In genomic region chr18:155688-156087, GRCh38 we compare ENCODE assay signal across 33 cellular contexts.
"Had no signal": no experiment of that assay in that cellular context is flagged by ENCODE, and none has a peak within 500 bp of the region (broad histone marks: within the 10 kb centered on the region; RNA-seq: fewer than 3 reads in every experiment).

No MANE protein-coding gene starts in this region.

- H3K4me3 ChIP-seq: ascending aorta, breast epithelium, cardiac muscle cell, colonic mucosa, dorsolateral prefrontal cortex had no signal

- ATAC-seq: activated CD4-positive, alpha-beta T cell treated with anti-CD3 and anti-CD28 coated beads for 36 hours; activated naive CD4-positive, alpha-beta T cell treated with anti-CD3 and anti-CD28 coated beads, Interleukin-2, amount 50 U/mL, for 72 hours; activated T-cell treated with anti-CD3 and anti-CD28 coated beads, Interleukin-2, amount 50 U/mL, for 72 hours; esophagus mucosa; T-helper 17 cell had no signal

- DNase-seq: activated CD4-positive, alpha-beta memory T cell treated with anti-CD3 and anti-CD28 coated beads for 36 hours; activated CD4-positive, alpha-beta T cell treated with anti-CD3 and anti-CD28 coated beads for 36 hours; activated CD4-positive, alpha-beta T cell treated with anti-CD3 and anti-CD28 coated beads, Interleukin-2, amount 10 ng/mL, durations not matched to agents 24 days and 14 days; activated CD4-positive, CD25-positive, alpha-beta regulatory T cell; activated CD4-positive, CD25-positive, alpha-beta regulatory T cell treated with anti-CD3 and anti-CD28 coated beads, Interleukin-2, amount 50 U/mL, for 72 hours; activated CD8-positive, alpha-beta memory T cell treated with anti-CD3 and anti-CD28 coated beads, Interleukin-2, amount 50 U/mL, for 48 hours; activated gamma-delta T cell; activated naive CD4-positive, alpha-beta T cell; activated naive CD4-positive, alpha-beta T cell treated with anti-CD3 and anti-CD28 coated beads, Interleukin-2, amount 10 ng/mL, durations not matched to agents 7 days and 5 days; activated naive CD8-positive, alpha-beta T cell treated with anti-CD3 and anti-CD28 coated beads, Interleukin-2, amount 10 ng/mL, durations not matched to agents 7 days and 5 days; activated T-cell treated with anti-CD3 and anti-CD28 coated beads for 4 hours; activated T-cell treated with anti-CD3 and anti-CD28 coated beads, Interleukin-2, amount 50 U/mL, for 24 hours; activated T-cell treated with anti-CD3 and anti-CD28 coated beads, Interleukin-2, amount 50 U/mL, for 72 hours; central memory CD4-positive, alpha-beta T cell; cerebellar nuclear complex; colonic mucosa; dorsolateral prefrontal cortex; effector memory CD4-positive, alpha-beta T cell; endodermal cell; foreskin fibroblast; head of caudate nucleus; T-helper 1 cell; T-helper 17 cell; T1000; WERI-Rb-1 had no signal

- FAIRE-seq: frontal cortex had no signal

- H3K27me3 Mint-ChIP-seq: activated CD4-positive, alpha-beta memory T cell treated with anti-CD3 and anti-CD28 coated beads for 36 hours; activated CD4-positive, alpha-beta T cell treated with anti-CD3 and anti-CD28 coated beads, Interleukin-2, amount 10 ng/mL, durations not matched to agents 24 days and 14 days; activated T-cell treated with anti-CD3 and anti-CD28 coated beads, Interleukin-2, amount 50 U/mL, for 24 hours had no signal

- H3K27me3 ChIP-seq: ascending aorta, breast epithelium, cardiac muscle cell, colonic mucosa, dorsolateral prefrontal cortex had no signal

- H3K27ac Mint-ChIP-seq: activated CD4-positive, alpha-beta memory T cell treated with anti-CD3 and anti-CD28 coated beads for 36 hours; activated CD4-positive, alpha-beta T cell treated with anti-CD3 and anti-CD28 coated beads for 36 hours; activated CD4-positive, alpha-beta T cell treated with anti-CD3 and anti-CD28 coated beads, Interleukin-2, amount 10 ng/mL, durations not matched to agents 24 days and 14 days; activated naive CD4-positive, alpha-beta T cell treated with anti-CD3 and anti-CD28 coated beads, Interleukin-2, amount 10 ng/mL, durations not matched to agents 7 days and 5 days; activated naive CD4-positive, alpha-beta T cell treated with anti-CD3 and anti-CD28 coated beads, Interleukin-2, amount 50 U/mL, for 72 hours; activated naive CD8-positive, alpha-beta T cell treated with anti-CD3 and anti-CD28 coated beads, Interleukin-2, amount 10 ng/mL, durations not matched to agents 7 days and 5 days; activated T-cell treated with anti-CD3 and anti-CD28 coated beads, Interleukin-2, amount 50 U/mL, for 24 hours; activated T-cell treated with anti-CD3 and anti-CD28 coated beads, Interleukin-2, amount 50 U/mL, for 72 hours; endodermal cell; T-helper 17 cell; T-helper 2 cell treated with Interferon-gamma antibody and Interleukin-4, amounts not matched to agents 5 μg/mL and 100 μg/mL, for 36 hours had no signal

- H3K36me3 Mint-ChIP-seq: activated CD4-positive, alpha-beta memory T cell treated with anti-CD3 and anti-CD28 coated beads for 36 hours; activated naive CD8-positive, alpha-beta T cell treated with anti-CD3 and anti-CD28 coated beads, Interleukin-2, amount 10 ng/mL, durations not matched to agents 7 days and 5 days; brain had no signal

- H3K27ac ChIP-seq: ascending aorta, breast epithelium, cardiac muscle cell, colonic mucosa, dorsolateral prefrontal cortex, WERI-Rb-1 had no signal

- H3K9me3 ChIP-seq: ascending aorta, breast epithelium, colonic mucosa had no signal

- H3K9me3 Mint-ChIP-seq: activated CD4-positive, alpha-beta memory T cell treated with anti-CD3 and anti-CD28 coated beads for 36 hours; activated CD4-positive, alpha-beta T cell treated with anti-CD3 and anti-CD28 coated beads, Interleukin-2, amount 10 ng/mL, durations not matched to agents 24 days and 14 days; activated naive CD4-positive, alpha-beta T cell treated with anti-CD3 and anti-CD28 coated beads, Interleukin-2, amount 10 ng/mL, durations not matched to agents 7 days and 5 days; activated naive CD4-positive, alpha-beta T cell treated with anti-CD3 and anti-CD28 coated beads, Interleukin-2, amount 50 U/mL, for 72 hours; activated naive CD8-positive, alpha-beta T cell treated with anti-CD3 and anti-CD28 coated beads, Interleukin-2, amount 10 ng/mL, durations not matched to agents 7 days and 5 days; activated T-cell treated with anti-CD3 and anti-CD28 coated beads, Interleukin-2, amount 50 U/mL, for 72 hours; brain; T-helper 2 cell treated with Interferon-gamma antibody and Interleukin-4, amounts not matched to agents 5 μg/mL and 100 μg/mL, for 36 hours had no signal

- H3K36me3 ChIP-seq: ascending aorta, breast epithelium, cardiac muscle cell, colonic mucosa had no signal

- H3K4me3 Mint-ChIP-seq: activated CD4-positive, alpha-beta memory T cell treated with anti-CD3 and anti-CD28 coated beads for 36 hours; activated CD4-positive, alpha-beta T cell treated with anti-CD3 and anti-CD28 coated beads for 36 hours; activated CD4-positive, alpha-beta T cell treated with anti-CD3 and anti-CD28 coated beads, Interleukin-2, amount 10 ng/mL, durations not matched to agents 24 days and 14 days; activated naive CD4-positive, alpha-beta T cell treated with anti-CD3 and anti-CD28 coated beads, Interleukin-2, amount 10 ng/mL, durations not matched to agents 7 days and 5 days; activated naive CD8-positive, alpha-beta T cell treated with anti-CD3 and anti-CD28 coated beads, Interleukin-2, amount 10 ng/mL, durations not matched to agents 7 days and 5 days; activated T-cell treated with anti-CD3 and anti-CD28 coated beads, Interleukin-2, amount 50 U/mL, for 24 hours; activated T-cell treated with anti-CD3 and anti-CD28 coated beads, Interleukin-2, amount 50 U/mL, for 72 hours; endodermal cell; T-helper 17 cell; T-helper 2 cell treated with Interferon-gamma antibody and Interleukin-4, amounts not matched to agents 5 μg/mL and 100 μg/mL, for 36 hours had no signal
